Comparison of ENCODE assay signal across 20 cellular contexts in the genomic region with DNA sequence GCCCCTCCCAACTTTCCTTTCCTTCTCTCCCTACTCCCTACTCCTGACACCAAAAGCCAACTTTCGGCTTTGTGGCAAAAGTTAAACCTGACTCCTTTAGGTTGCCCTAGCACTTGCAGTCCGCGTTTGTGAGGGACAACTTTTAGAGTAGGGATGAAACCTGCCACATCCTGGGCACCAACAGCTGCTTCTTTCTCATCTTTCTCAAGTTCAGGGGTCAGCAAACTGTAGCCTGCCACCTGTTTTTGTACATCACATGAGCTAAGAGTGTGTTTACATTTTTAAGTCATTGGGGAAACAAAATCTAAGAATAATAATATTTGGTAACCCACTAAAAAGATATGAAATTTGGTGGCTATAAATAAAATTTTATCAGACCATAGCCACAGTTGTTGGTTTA.
"Had no signal": no experiment of that assay in that cellular context is flagged by ENCODE, and none has a peak within 500 bp of the region (broad histone marks: within the 10 kb centered on the region; RNA-seq: fewer than 3 reads in every experiment).

No MANE protein-coding gene starts in this region.

- ATAC-seq: T-cell had no signal

- DNase-seq: KBM-7, MG63, NCI-H1092 treated with DMSO at 0.1 percent for 48 hours, NCI-H1436, NCI-H1694, NCI-H187 treated with DMSO at 0.1 percent for 48 hours, NCI-H2081, NCI-H2171, NCI-H226, NCI-H446 treated with DMSO at 0.1 percent for 48 hours, NCI-H510A treated with DMSO at 0.1 percent for 48 hours, NCI-H526, NCI-H748 treated with DMSO at 0.1 percent for 48 hours, Right ventricle myocardium superior, RPMI8226, SIG-M5, SK-N-SH, SW 1271, T-cell had no signal

- H3K4me3 ChIP-seq: MG63 had no signal

- H3K9me3 ChIP-seq: MG63, SK-N-SH had no signal

- H3K27me3 ChIP-seq: MG63 had no signal

- H3K27ac ChIP-seq: HL-60 had no signal

- H3K36me3 ChIP-seq: MG63 had no signal
